17 cellular contexts compared by ENCODE assay signal in the genomic region with DNA sequence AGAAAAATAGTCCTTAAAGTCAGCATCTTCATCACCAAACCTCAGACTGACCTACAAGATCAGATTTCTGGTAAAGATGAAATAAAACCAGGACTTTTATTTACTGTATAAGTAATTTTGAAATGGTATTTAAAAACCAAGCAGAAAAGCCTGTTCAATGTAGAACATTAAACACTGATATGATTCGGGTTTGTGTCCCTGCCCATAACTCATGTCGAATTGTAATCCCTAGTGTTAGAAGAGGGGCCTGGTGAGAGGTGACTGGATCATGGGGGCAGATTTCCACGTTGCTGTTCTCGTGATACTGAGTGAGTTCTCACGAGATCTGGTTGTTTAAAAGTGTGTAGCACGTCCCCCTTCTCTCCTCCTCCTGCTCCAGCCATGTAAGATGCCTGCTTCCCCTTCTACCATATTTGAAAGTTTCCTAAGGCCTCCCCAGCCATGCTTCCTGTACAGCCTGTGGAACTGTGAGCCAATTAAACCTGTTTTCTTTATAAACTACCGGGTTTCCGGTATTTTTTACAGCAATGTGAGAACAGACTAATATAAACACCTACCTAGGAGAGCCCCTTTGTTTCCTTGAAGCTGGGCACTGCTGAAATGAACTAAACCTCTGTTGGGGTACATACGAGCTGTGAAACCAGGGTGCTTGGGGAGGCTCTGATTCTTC.
DNase-seq lines count a peak whose midpoint lies in the region; ATAC-seq and TF ChIP-seq lines count a peak whose summit lies in the region.
"Had no signal": no experiment of that assay in that cellular context is flagged by ENCODE, and none has a peak within 500 bp of the region (broad histone marks: within the 10 kb centered on the region; RNA-seq: fewer than 3 reads in every experiment).

No MANE protein-coding gene starts in this region.

- H3K4me1 ChIP-seq in CD4-positive, alpha-beta memory T cell (ENCODE audit: insufficient read depth, low read length): peaks cover 6% of the 10 kb centered on the region
- H3K4me1 ChIP-seq in esophagus muscularis mucosa (peaks cover 0 to 15% (median 4%) of the 10 kb centered on the region in 4 donors), tibial artery (peaks cover 0 to 4% (median 0%) of the 10 kb centered on the region in 4 donors), mammary epithelial cell (ENCODE audit: insufficient read depth, low read length) (no peaks in the 10 kb centered on the region)
- H3K4me1 ChIP-seq: Peyer's patch had no signal

- no peak overlapping the region for H3K9ac ChIP-seq in mammary epithelial cell (ENCODE audit: insufficient read depth, low read length)

- H3K36me3 Mint-ChIP-seq in CD4-positive, alpha-beta memory T cell: peaks cover 39 to 57% of the 10 kb centered on the region in 2 donors
- peaks cover 67% of the 10 kb centered on the region for H3K36me3 Mint-ChIP-seq in activated T-helper 17 cell treated with anti-CD3 and anti-CD28 coated beads, Interleukin-2, amount 50 U/mL, for 72 hours (ENCODE audit: low read depth)
- peaks cover 68% of the 10 kb centered on the region for H3K36me3 Mint-ChIP-seq in stimulated activated memory B cell treated with anti-CD40 and anti-IgM and Interleukin-4, amounts not matched to agents 10 μg/mL and 1 μg/mL and 100 μg/mL, for 72 hours

- no peak for TF ChIP-seq CTCF in esophagus muscularis mucosa (IDR thresholded peaks at IDR 0.05)
- TF ChIP-seq CTCF in tibial artery (IDR thresholded peaks at IDR 0.05): no peak
- TF ChIP-seq CTCF in mammary epithelial cell (conservative IDR thresholded peaks at IDR 0.05 in 1 of 2, IDR thresholded peaks at IDR 0.05 in 1 of 2; ENCODE audit: extremely low read depth in 1 of 2, insufficient read depth in 1 of 2, low read depth in 1 of 2, low read length in 2 of 2): no peak

- H3K36me3 ChIP-seq in CD4-positive, alpha-beta memory T cell (ENCODE audit: insufficient read depth, low read length): peaks cover 22% of the 10 kb centered on the region
- peaks cover 0 to 56% (median 29%) of the 10 kb centered on the region in 4 donors for H3K36me3 ChIP-seq in esophagus muscularis mucosa
- peaks cover 17 to 44% (median 26%) of the 10 kb centered on the region in 3 donors for H3K36me3 ChIP-seq in tibial artery
- H3K36me3 ChIP-seq in mammary epithelial cell (ENCODE audit: insufficient read depth, low read length): peaks cover 3% of the 10 kb centered on the region

- CTCF ChIA-PET in CD4-positive, alpha-beta memory T cell (lab: Charles Lee; ENCODE audit: partially characterized antibody): no interaction called here
- CTCF ChIA-PET in mammary epithelial cell (lab: Charles Lee; ENCODE audit: low non-redundant PET): no interaction called here

- peak overlapping the region in 4 of 7 donors; percentile 23 to 76 (median 47) for H3K27ac Mint-ChIP-seq in CD4-positive, alpha-beta memory T cell
- peak overlapping the region; percentile 78 for H3K27ac Mint-ChIP-seq in activated T-helper 17 cell treated with anti-CD3 and anti-CD28 coated beads, Interleukin-2, amount 50 U/mL, for 72 hours
- H3K27ac Mint-ChIP-seq in stimulated activated memory B cell treated with anti-CD40 and anti-IgM and Interleukin-4, amounts not matched to agents 10 μg/mL and 1 μg/mL and 100 μg/mL, for 72 hours: peak overlapping the region; percentile 48

- TF ChIP-seq EP300 in esophagus muscularis mucosa (IDR thresholded peaks at IDR 0.05): no peak

- H3K79me2 ChIP-seq in mammary epithelial cell (ENCODE audit: insufficient read depth, low read length): peaks cover 60% of the 10 kb centered on the region

- H3K4me3 Mint-ChIP-seq in CD4-positive, alpha-beta memory T cell: no peak overlapping the region
- H3K4me3 Mint-ChIP-seq in activated T-helper 17 cell treated with anti-CD3 and anti-CD28 coated beads, Interleukin-2, amount 50 U/mL, for 72 hours: no peak overlapping the region
- no peak overlapping the region for H3K4me3 Mint-ChIP-seq in stimulated activated memory B cell treated with anti-CD40 and anti-IgM and Interleukin-4, amounts not matched to agents 10 μg/mL and 1 μg/mL and 100 μg/mL, for 72 hours
- H3K4me3 Mint-ChIP-seq: H9 had no signal

- peaks cover 0 to 1% (median 0%) of the 10 kb centered on the region in 8 donors for H3K9me3 Mint-ChIP-seq in CD4-positive, alpha-beta memory T cell
- H3K9me3 Mint-ChIP-seq in activated T-helper 17 cell treated with anti-CD3 and anti-CD28 coated beads, Interleukin-2, amount 50 U/mL, for 72 hours: no peaks in the 10 kb centered on the region
- H3K9me3 Mint-ChIP-seq in stimulated activated memory B cell treated with anti-CD40 and anti-IgM and Interleukin-4, amounts not matched to agents 10 μg/mL and 1 μg/mL and 100 μg/mL, for 72 hours: no peaks in the 10 kb centered on the region
- H3K9me3 Mint-ChIP-seq: H9 had no signal

- in situ Hi-C loops in mammary epithelial cell (cut with MboI; ENCODE audit: low sequenced_read_pairs in 2 of 2): loop anchor here in 1 of 2 donors (25.0 kb wide), 1 partner anchor 203 kb away; no protein-coding TSS in a partner anchor

- no peaks in the 10 kb centered on the region for H3K27me3 Mint-ChIP-seq in CD4-positive, alpha-beta memory T cell
- no peaks in the 10 kb centered on the region for H3K27me3 Mint-ChIP-seq in activated T-helper 17 cell treated with anti-CD3 and anti-CD28 coated beads, Interleukin-2, amount 50 U/mL, for 72 hours
- H3K27me3 Mint-ChIP-seq in stimulated activated memory B cell treated with anti-CD40 and anti-IgM and Interleukin-4, amounts not matched to agents 10 μg/mL and 1 μg/mL and 100 μg/mL, for 72 hours: no peaks in the 10 kb centered on the region

- H3K27me3 ChIP-seq in CD4-positive, alpha-beta memory T cell (ENCODE audit: insufficient read depth, low read length): no peaks in the 10 kb centered on the region
- H3K27me3 ChIP-seq in esophagus muscularis mucosa (no peaks in the 10 kb centered on the region), tibial artery (no peaks in the 10 kb centered on the region), mammary epithelial cell (ENCODE audit: insufficient read depth, low read length) (no peaks in the 10 kb centered on the region)
- H3K27me3 ChIP-seq: Peyer's patch had no signal

- no peak overlapping the region for H3K4me2 ChIP-seq in mammary epithelial cell (ENCODE audit: insufficient read depth, low read depth, low read length)

- H3K4me3 ChIP-seq in CD4-positive, alpha-beta memory T cell (ENCODE audit: low read length in 2 of 2): no peak overlapping the region
- H3K4me3 ChIP-seq in esophagus muscularis mucosa (no peak overlapping the region), tibial artery (no peak overlapping the region), mammary epithelial cell (replicated peaks in 1 of 3; ENCODE audit: insufficient read depth in 1 of 3, low read depth in 2 of 3, low read length in 3 of 3) (no peak overlapping the region)
- H3K4me3 ChIP-seq: Peyer's patch had no signal

- BruUV-seq in mammary epithelial cell (replicated peaks; lab: Mats Ljungman, UMichigan): no TSS peak

- WGBS in esophagus muscularis mucosa: 86% methylated on average over 9 of the region's 9 CpGs
- 96% methylated on average over 9 of the region's 9 CpGs for WGBS in mammary epithelial cell (ENCODE audit: low coverage, missing lambda C conversion rate)

- H3K4me1 Mint-ChIP-seq in CD4-positive, alpha-beta memory T cell: peaks cover 22 to 28% (median 25%) of the 10 kb centered on the region in 4 donors
- peaks cover 29% of the 10 kb centered on the region for H3K4me1 Mint-ChIP-seq in activated T-helper 17 cell treated with anti-CD3 and anti-CD28 coated beads, Interleukin-2, amount 50 U/mL, for 72 hours
- H3K4me1 Mint-ChIP-seq in stimulated activated memory B cell treated with anti-CD40 and anti-IgM and Interleukin-4, amounts not matched to agents 10 μg/mL and 1 μg/mL and 100 μg/mL, for 72 hours: peaks cover 16% of the 10 kb centered on the region

- no peak overlapping the region for H2AFZ ChIP-seq in mammary epithelial cell (ENCODE audit: low read depth, low read length)

- intact Hi-C loops in CD4-positive, alpha-beta memory T cell (cut with micrococcal nuclease): no loop called here
- intact Hi-C loops in esophagus muscularis mucosa (cut with DNase I) (no loop called here), tibial artery (cut with DNase I; ENCODE audit: low total_unique reads) (no loop called here), mammary epithelial cell (cut with micrococcal nuclease) (no loop called here)

- H3K9me3 ChIP-seq in CD4-positive, alpha-beta memory T cell (ENCODE audit: control insufficient read depth in 1 of 2, low read length in 2 of 2): no peaks in the 10 kb centered on the region
- H3K9me3 ChIP-seq in esophagus muscularis mucosa (no peaks in the 10 kb centered on the region), tibial artery (no peaks in the 10 kb centered on the region), mammary epithelial cell (replicated peaks; ENCODE audit: insufficient read depth, low read length) (no peaks in the 10 kb centered on the region)
- H3K9me3 ChIP-seq: Peyer's patch had no signal

- POLR2A ChIA-PET in CD4-positive, alpha-beta memory T cell (lab: Charles Lee; ENCODE audit: partially characterized antibody): no interaction called here

- H3K27ac ChIP-seq in CD4-positive, alpha-beta memory T cell (ENCODE audit: low read depth, low read length): no peak overlapping the region
- H3K27ac ChIP-seq in esophagus muscularis mucosa (replicated peaks in 1 of 4) (no peak overlapping the region), tibial artery (no peak overlapping the region), mammary epithelial cell (ENCODE audit: insufficient read depth, low read depth, low read length) (no peak overlapping the region)
- H3K27ac ChIP-seq: Peyer's patch had no signal

- H4K20me1 ChIP-seq in mammary epithelial cell (ENCODE audit: insufficient read depth, low read length): no peaks in the 10 kb centered on the region

- no peak for ATAC-seq in activated T-helper 17 cell treated with anti-CD3 and anti-CD28 coated beads, Interleukin-2, amount 50 U/mL, for 72 hours (replicated peaks)
- no peak for ATAC-seq in stimulated activated memory B cell treated with anti-CD40 and anti-IgM and Interleukin-4, amounts not matched to agents 10 μg/mL and 1 μg/mL and 100 μg/mL, for 72 hours
- ATAC-seq: HepG2 had no signal

- TF ChIP-seq POLR2A in esophagus muscularis mucosa (IDR thresholded peaks at IDR 0.05; ENCODE audit: low read depth): no peak

- dilution Hi-C loops in mammary epithelial cell (cut with HindIII; ENCODE audit: low sequenced_read_pairs): no loop called here

- DNase-seq in CD4-positive, alpha-beta memory T cell: no peak
- peak; percentile 24 for DNase-seq in esophagus muscularis mucosa (ENCODE audit: extremely low spot score)
- DNase-seq in tibial artery: no peak
- DNase-seq in cerebellum (ENCODE audit: low spot score): no peak
- DNase-seq in mammary epithelial cell: no peak
- DNase-seq: C1 segment of cervical spinal cord; H9; NCI-H1417; NCI-H187; NCI-H2107; NCI-H510A; NCI-H748 treated with DMSO at 0.1 percent for 48 hours; NK-92 treated with Interleukin-12 subunit alpha and Interleukin-12 subunit beta, amount 100 ng/mL, for 24 hours; Peyer's patch had no signal
